ENCODE assay signal across 7 cellular contexts in genomic region chr12:121584885-121585284, GRCh38. TPM values are rescaled to one million over a fixed set of nuclear protein-coding genes. Genes with fewer than 3 reads are reported as not detected.
DNase-seq lines count a peak whose midpoint lies in the region; ATAC-seq, FAIRE-seq and TF ChIP-seq lines count a peak whose summit lies in the region.
"Not testable (repeated sequence)": the region's sequence is repeated elsewhere in the genome, so short reads cannot be mapped to it uniquely, and the experiment has no call there.

No MANE protein-coding gene starts in this region.

- peaks cover 46% of the 10 kb centered on the region for H3K79me2 ChIP-seq in Loucy (ENCODE audit: insufficient read depth, low read length)
- H3K79me2 ChIP-seq in K562 (ENCODE audit: control insufficient read depth, insufficient read depth, low read length); osteoblast (ENCODE audit: insufficient read depth, low read length): not testable (repeated sequence)

- not testable (repeated sequence) for TF ChIP-seq EP300 in K562 (IDR thresholded peaks at IDR 0.05; ENCODE audit: low read length)

- not testable (repeated sequence) for H3K9me3 ChIP-seq in CD4-positive, alpha-beta T cell (ENCODE audit: control insufficient read depth, low read length); Caco-2; Loucy (ENCODE audit: insufficient read depth, low read depth, low read length); T-helper 17 cell (ENCODE audit: control insufficient read depth, low read length, poor library complexity, severe bottlenecking); K562 (replicated peaks; ENCODE audit: control insufficient read depth, insufficient read depth, low read depth, low read length); osteoblast (ENCODE audit: low read depth, low read length)

- not testable (repeated sequence) for TF ChIP-seq CTCF in CD4-positive, alpha-beta T cell (IDR thresholded peaks at IDR 0.05); Caco-2 (IDR thresholded peaks at IDR 0.05; ENCODE audit: insufficient read depth in 1 of 2, low read depth in 1 of 2, low read length in 1 of 2, severe bottlenecking in 1 of 2, unreplicated experiment in 1 of 2); Loucy (conservative IDR thresholded peaks at IDR 0.05; ENCODE audit: low read length); K562 (IDR thresholded peaks at IDR 0.05 in 2 of 3, conservative IDR thresholded peaks at IDR 0.05 in 1 of 3; ENCODE audit: insufficient read depth in 2 of 3, low read depth in 1 of 3, low read length in 3 of 3); osteoblast (IDR thresholded peaks at IDR 0.05; ENCODE audit: extremely low read depth, low read depth, low read length)

- POLR2A ChIA-PET in CD4-positive, alpha-beta T cell (lab: Charles Lee); Caco-2 (lab: Charles Lee): not testable (repeated sequence)
- POLR2A ChIA-PET in K562 (lab: Yijun Ruan, JAX): interaction anchor here (2.0 kb wide), 1 partner anchor 10 kb away, joined by 5 read pairs; no protein-coding TSS in a partner anchor

- H3K4me3 ChIP-seq in Caco-2 (ENCODE audit: low read depth, low read length); Loucy (ENCODE audit: low read length, poor library complexity, severe bottlenecking); K562; osteoblast (ENCODE audit: insufficient read depth, low read length): not testable (repeated sequence)

- H3K27me3 Mint-ChIP-seq in CD4-positive, alpha-beta T cell; Caco-2 (ENCODE audit: insufficient read depth, unreplicated experiment); T-helper 17 cell; activated T-cell treated with anti-CD3 and anti-CD28 coated beads, Interleukin-2, amount 50 U/mL, for 72 hours (ENCODE audit: low read depth): not testable (repeated sequence)

- not testable (repeated sequence) for TF ChIP-seq RAD21 in K562 (CRISPR knock-in tag; conservative IDR thresholded peaks at IDR 0.05 in 1 of 2, IDR thresholded peaks at IDR 0.05 in 1 of 2)

- intact Hi-C loops in CD4-positive, alpha-beta T cell (cut with DNase I, micrococcal nuclease): loop anchor here in 1 of 2 experiments (5.0 kb wide), 1 partner anchor 87 kb away; no protein-coding TSS in a partner anchor
- intact Hi-C loops in Caco-2 (cut with micrococcal nuclease; ENCODE audit: unreplicated experiment): loop anchor here (5.0 kb wide), 1 partner anchor 207 kb away; the partner anchor contains the start of gene RHOF
- intact Hi-C loops in K562 (cut with micrococcal nuclease): not testable (repeated sequence)

- FAIRE-seq in K562 (lab: Jason Lieb, UNC): not testable (repeated sequence)

- peak overlapping the region; percentile 52 for H3K4me2 ChIP-seq in Loucy (ENCODE audit: low read depth, low read length, poor library complexity, severe bottlenecking)
- not testable (repeated sequence) for H3K4me2 ChIP-seq in K562 (ENCODE audit: insufficient read depth, low read length); osteoblast (ENCODE audit: insufficient read depth, low read length)

- peak overlapping the region; percentile 53 for H3K27ac Mint-ChIP-seq in CD4-positive, alpha-beta T cell
- H3K27ac Mint-ChIP-seq in Caco-2 (ENCODE audit: unreplicated experiment) (peak overlapping the region; percentile 13), T-helper 17 cell (peak overlapping the region; percentile 8)
- H3K27ac Mint-ChIP-seq in activated T-cell treated with anti-CD3 and anti-CD28 coated beads, Interleukin-2, amount 50 U/mL, for 72 hours: peak overlapping the region; percentile 46

- WGBS in K562 (ENCODE audit: insufficient coverage, low coverage, missing lambda C conversion rate): 54% methylated on average over 6 of the region's 6 CpGs

- peaks cover 45% of the 10 kb centered on the region for H3K4me1 Mint-ChIP-seq in CD4-positive, alpha-beta T cell (ENCODE audit: low read depth)
- not testable (repeated sequence) for H3K4me1 Mint-ChIP-seq in Caco-2 (ENCODE audit: low read depth, unreplicated experiment)
- H3K4me1 Mint-ChIP-seq in T-helper 17 cell: peaks cover 26% of the 10 kb centered on the region
- peaks cover 36% of the 10 kb centered on the region for H3K4me1 Mint-ChIP-seq in activated T-cell treated with anti-CD3 and anti-CD28 coated beads, Interleukin-2, amount 50 U/mL, for 72 hours (ENCODE audit: low read depth)

- H3F3A ChIP-seq in Loucy (ENCODE audit: low read depth): not testable (repeated sequence)

- DNase-seq in CD4-positive, alpha-beta T cell; Caco-2; T-helper 17 cell; activated T-cell treated with anti-CD3 and anti-CD28 coated beads, Interleukin-2, amount 50 U/mL, for 72 hours; K562 (ENCODE audit: extremely low read depth in 1 of 4, low spot score in 3 of 4): not testable (repeated sequence)
- peak; percentile 10 for DNase-seq in osteoblast (ENCODE audit: insufficient read length, low spot score, missing footprints)

- H3K4me3 Mint-ChIP-seq in CD4-positive, alpha-beta T cell; Caco-2 (ENCODE audit: unreplicated experiment); T-helper 17 cell; activated T-cell treated with anti-CD3 and anti-CD28 coated beads, Interleukin-2, amount 50 U/mL, for 72 hours: not testable (repeated sequence)

- CTCF ChIA-PET in CD4-positive, alpha-beta T cell (lab: Charles Lee); K562 (lab: Yijun Ruan, JAX; ENCODE audit: low intra/inter-chr PET ratio): not testable (repeated sequence)
- CTCF ChIA-PET in Caco-2 (lab: Charles Lee): interaction anchor here (0.6 kb wide), 1 partner anchor 82 kb away, joined by 3 read pairs; no protein-coding TSS in a partner anchor

- H3K9me1 ChIP-seq in K562 (ENCODE audit: control insufficient read depth, insufficient read depth, low read length): not testable (repeated sequence)

- in situ Hi-C loops in K562 (cut with MboI): not testable (repeated sequence)

- H3K9ac ChIP-seq in Loucy (ENCODE audit: low read depth, low read length, poor library complexity, severe bottlenecking); K562 (ENCODE audit: insufficient read depth in 1 of 2, low read depth in 2 of 2, low read length in 2 of 2): not testable (repeated sequence)

- not testable (repeated sequence) for H3K36me3 ChIP-seq in Caco-2 (ENCODE audit: control insufficient read depth, insufficient read depth, low read length); Loucy (ENCODE audit: insufficient read depth, low read length); K562 (ENCODE audit: control insufficient read depth, insufficient read depth, low read length); osteoblast (ENCODE audit: insufficient read depth, low read length)

- not testable (repeated sequence) for TF ChIP-seq POLR2A in K562 (conservative IDR thresholded peaks at IDR 0.05)

- BruUV-seq in Caco-2 (replicated peaks; lab: Mats Ljungman, UMichigan); K562 (replicated peaks; lab: Mats Ljungman, UMichigan): not testable (repeated sequence)

- H3K36me3 Mint-ChIP-seq in CD4-positive, alpha-beta T cell (ENCODE audit: low read depth); T-helper 17 cell (ENCODE audit: low read depth); activated T-cell treated with anti-CD3 and anti-CD28 coated beads, Interleukin-2, amount 50 U/mL, for 72 hours (ENCODE audit: insufficient read depth in 2 of 2): not testable (repeated sequence)
- H3K36me3 Mint-ChIP-seq in Caco-2 (ENCODE audit: insufficient read depth, unreplicated experiment): peaks cover 22% of the 10 kb centered on the region

- ATAC-seq in CD4-positive, alpha-beta T cell (ENCODE audit: poor library complexity); T-helper 17 cell; activated T-cell treated with anti-CD3 and anti-CD28 coated beads, Interleukin-2, amount 50 U/mL, for 72 hours (replicated peaks in 1 of 2); K562: not testable (repeated sequence)

- H3K27ac ChIP-seq in CD4-positive, alpha-beta T cell (ENCODE audit: low read depth, low read length); K562 (ENCODE audit: extremely low read depth, low read depth, low read length); osteoblast (ENCODE audit: low read depth, low read length): not testable (repeated sequence)

- peaks cover 26% of the 10 kb centered on the region for H3K4me1 ChIP-seq in Caco-2
- H3K4me1 ChIP-seq in Loucy (ENCODE audit: insufficient read depth, low read length, poor library complexity, severe bottlenecking): peaks cover 36% of the 10 kb centered on the region
- peaks cover 21 to 28% of the 10 kb centered on the region in 2 experiments; a peak in 3 of 5 replicates for H3K4me1 ChIP-seq in K562 (replicated peaks in 1 of 2; ENCODE audit: control insufficient read depth in 2 of 2, insufficient read depth in 2 of 2, low read length in 2 of 2)
- H3K4me1 ChIP-seq in osteoblast (ENCODE audit: insufficient read depth, low read length): peaks cover 26% of the 10 kb centered on the region

- H3K9me2 ChIP-seq in Loucy (replicated peaks; ENCODE audit: low read depth, low read length): not testable (repeated sequence)

- H3K27me3 ChIP-seq in CD4-positive, alpha-beta T cell (ENCODE audit: control insufficient read depth, insufficient read depth, low read length); Caco-2 (replicated peaks; ENCODE audit: control insufficient read depth, insufficient read depth, low read length); Loucy (ENCODE audit: insufficient read depth, low read length, poor library complexity, severe bottlenecking); K562 (ENCODE audit: control insufficient read depth in 2 of 2, insufficient read depth in 2 of 2, low read length in 2 of 2); osteoblast (ENCODE audit: insufficient read depth, low read length): not testable (repeated sequence)

- H3K9me3 Mint-ChIP-seq in CD4-positive, alpha-beta T cell; Caco-2 (ENCODE audit: unreplicated experiment); activated T-cell treated with anti-CD3 and anti-CD28 coated beads, Interleukin-2, amount 50 U/mL, for 72 hours: not testable (repeated sequence)

- peaks cover 13% of the 10 kb centered on the region for H4K20me1 ChIP-seq in Loucy (ENCODE audit: insufficient read depth, low read length, poor library complexity, severe bottlenecking)
- not testable (repeated sequence) for H4K20me1 ChIP-seq in K562 (replicated peaks; ENCODE audit: control insufficient read depth, insufficient read depth, low read length); osteoblast (ENCODE audit: insufficient read depth, low read length)

- H2AFZ ChIP-seq in Loucy (ENCODE audit: low read length); K562 (ENCODE audit: low read depth, low read length); osteoblast (ENCODE audit: low read length): not testable (repeated sequence)

RNA-seq across cellular contexts. Expression of gene KDM2B, which starts 4.1 kb away (rescaled TPM):
- 10 to 100 TPM; 60.4 to 62.6 TPM for total RNA-seq in CD4-positive, alpha-beta T cell
- total RNA-seq in Caco-2 (2022) (47.7 and 48.4 TPM in 2 replicates), T-helper 17 cell (10 to 100 TPM; 87.6 to 94.0 TPM), K562 (2014; rRNA removed) (29.3 and 37.4 TPM in 2 replicates), K562 (2014; rRNA removed; fragmentation: Illumina TruSeq; extraction: Trizol) (19.9 and 20.7 TPM in 2 replicates), K562 (2015; rRNA removed; fragmentation: Illumina TruSeq; extraction: Trizol) (22.5 and 23.0 TPM in 2 replicates), K562 (2021) (46.8 and 50.5 TPM in 2 replicates), osteoblast (29.8 and 32.6 TPM in 2 replicates)
- total RNA-seq in activated T-cell treated with anti-CD3 and anti-CD28 coated beads, Interleukin-2, amount 50 U/mL, for 72 hours: 10 to 100 TPM; 43.4 to 47.7 TPM
- 59.2 and 97.9 TPM in 2 replicates for total RNA-seq in K562 (2011; cell fraction: chromatin; rRNA removed; ENCODE audit: low replicate concordance)
- total RNA-seq in K562 (2011; cell fraction: nucleolus; rRNA removed): 48.7 and 51.7 TPM in 2 replicates
- total RNA-seq in K562 (2011; cell fraction: nucleoplasm; rRNA removed): 38.8 and 40.4 TPM in 2 replicates
- polyA plus RNA-seq in K562 (2011; rRNA removed) (17.8 and 29.3 TPM in 2 replicates), K562 (2014; fragmentation: Illumina TruSeq; extraction: Trizol) (29.2 and 41.2 TPM in 2 replicates), K562 (2014; fragmentation: Nextera tagmentation; extraction: Ambion mirVana) (1 to 10 TPM; 7.4 to 9.1 TPM), K562 (2014; rRNA removed) (29.4 and 33.6 TPM in 2 replicates)
- polyA plus RNA-seq in K562 (2011; cell fraction: cytosol; rRNA removed): 17.5 and 31.8 TPM in 2 replicates
- 86.1 and 88.9 TPM in 2 replicates for polyA plus RNA-seq in K562 (2011; cell fraction: nucleus; rRNA removed)
- 41.7 and 43.1 TPM in 2 replicates for polyA plus RNA-seq in K562 (2012)
- polyA minus RNA-seq in K562 (2011; rRNA and poly(A)+ RNA removed): 24.6 and 35.2 TPM in 2 replicates
- 19.4 and 32.6 TPM in 2 replicates for polyA minus RNA-seq in K562 (2011; cell fraction: cytosol; rRNA and poly(A)+ RNA removed)
- 17.5 and 27.2 TPM in 2 replicates for polyA minus RNA-seq in K562 (2011; cell fraction: nucleus; rRNA and poly(A)+ RNA removed)

RNA-seq across cellular contexts. Expression of gene ORAI1, which starts 41.4 kb away (rescaled TPM):
- 10 to 100 TPM; 39.7 to 42.3 TPM for total RNA-seq in CD4-positive, alpha-beta T cell
- 33.9 and 34.2 TPM in 2 replicates for total RNA-seq in Caco-2 (2022)
- 10 to 100 TPM; 51.3 to 52.0 TPM for total RNA-seq in T-helper 17 cell
- total RNA-seq in activated T-cell treated with anti-CD3 and anti-CD28 coated beads, Interleukin-2, amount 50 U/mL, for 72 hours: 10 to 100 TPM; 35.2 to 39.3 TPM
- 8.2 and 28.4 TPM in 2 replicates for total RNA-seq in K562 (2011; cell fraction: chromatin; rRNA removed; ENCODE audit: low replicate concordance)
- 44.5 and 57.0 TPM in 2 replicates for total RNA-seq in K562 (2011; cell fraction: nucleolus; rRNA removed)
- total RNA-seq in K562 (2011; cell fraction: nucleoplasm; rRNA removed): 25.6 and 29.5 TPM in 2 replicates
- total RNA-seq in K562 (2014; rRNA removed): 9.8 and 13.2 TPM in 2 replicates
- 2.2 and 2.6 TPM in 2 replicates for total RNA-seq in K562 (2014; rRNA removed; fragmentation: Illumina TruSeq; extraction: Trizol)
- total RNA-seq in K562 (2015; rRNA removed; fragmentation: Illumina TruSeq; extraction: Trizol): 9.3 and 9.4 TPM in 2 replicates
- total RNA-seq in K562 (2021): 23.8 and 24.4 TPM in 2 replicates
- 9.3 and 15.7 TPM in 2 replicates for polyA plus RNA-seq in K562 (2011; rRNA removed)
- 18.2 and 58.0 TPM in 2 replicates for polyA plus RNA-seq in K562 (2011; cell fraction: cytosol; rRNA removed)
- polyA plus RNA-seq in K562 (2011; cell fraction: nucleus; rRNA removed): 9.6 and 14.9 TPM in 2 replicates
- 25.0 and 36.1 TPM in 2 replicates for polyA plus RNA-seq in K562 (2012)
- polyA plus RNA-seq in K562 (2014; fragmentation: Illumina TruSeq; extraction: Trizol): 5.5 and 16.0 TPM in 2 replicates
- polyA plus RNA-seq in K562 (2014; fragmentation: Nextera tagmentation; extraction: Ambion mirVana): 1 to 10 TPM; 2.9 to 3.7 TPM
- polyA plus RNA-seq in K562 (2014; rRNA removed): 18.1 and 26.9 TPM in 2 replicates
- polyA minus RNA-seq in K562 (2011; rRNA and poly(A)+ RNA removed): 5.4 and 7.7 TPM in 2 replicates
- 29.4 and 32.0 TPM in 2 replicates for polyA minus RNA-seq in K562 (2011; cell fraction: cytosol; rRNA and poly(A)+ RNA removed)
- 7.9 and 9.3 TPM in 2 replicates for polyA minus RNA-seq in K562 (2011; cell fraction: nucleus; rRNA and poly(A)+ RNA removed)
- total RNA-seq in osteoblast: 7.2 and 7.7 TPM in 2 replicates
